9 cellular contexts compared by ENCODE assay signal in the genomic region with DNA sequence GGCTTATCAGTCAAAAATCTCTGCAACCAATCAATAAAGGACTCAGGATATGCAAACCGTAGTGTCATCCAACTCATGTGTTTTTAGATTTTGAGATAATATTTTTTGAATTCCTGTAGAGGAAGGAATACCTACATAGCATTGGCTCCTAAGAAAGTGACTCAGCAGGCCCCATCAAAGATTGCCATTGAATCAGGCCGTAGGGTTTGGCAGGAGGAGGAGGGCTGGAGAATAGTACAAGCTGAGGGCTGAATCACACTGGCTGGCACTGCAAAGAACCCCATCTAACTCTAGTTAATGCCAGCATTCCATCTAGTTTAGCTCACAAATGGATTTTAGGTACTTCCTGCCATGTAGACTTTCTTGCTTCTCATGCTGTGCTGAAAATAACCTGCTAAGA. TPM values are rescaled to one million over a fixed set of nuclear protein-coding genes. Genes with fewer than 3 reads are reported as not detected.
A peak's percentile ranks its signal among the peaks of the same experiment; 100 is the strongest.
DNase-seq lines count a peak whose midpoint lies in the region; ATAC-seq, FAIRE-seq and TF ChIP-seq lines count a peak whose summit lies in the region.
"Not testable (repeated sequence)": the region's sequence is repeated elsewhere in the genome, so short reads cannot be mapped to it uniquely, and the experiment has no call there.
"Had no signal": no experiment of that assay in that cellular context is flagged by ENCODE, and none has a peak within 500 bp of the region (broad histone marks: within the 10 kb centered on the region; RNA-seq: fewer than 3 reads in every experiment).

No MANE protein-coding gene starts in this region.

- BruUV-seq in Calu3 (replicated peaks; lab: Mats Ljungman, UMichigan); PC-9 (replicated peaks; lab: Mats Ljungman, UMichigan): not testable (repeated sequence)

- not testable (repeated sequence) for H3K79me2 ChIP-seq in PC-9 (ENCODE audit: low read depth)

- H3K4me1 ChIP-seq in PC-9 (replicated peaks; ENCODE audit: insufficient read depth); ascending aorta: not testable (repeated sequence)
- peaks cover 11% of the 10 kb centered on the region for H3K4me1 ChIP-seq in psoas muscle

- not testable (repeated sequence) for H3K27me3 ChIP-seq in PC-9 (ENCODE audit: insufficient read depth, low read depth); ascending aorta; psoas muscle (ENCODE audit: insufficient read depth in 3 of 3, low read length in 2 of 3)

- H3K4me3 ChIP-seq in PC-9, ascending aorta, psoas muscle: not testable (repeated sequence)

- intact Hi-C loops in Calu3 (cut with micrococcal nuclease; ENCODE audit: unreplicated experiment); PC-9 (cut with micrococcal nuclease; ENCODE audit: unreplicated experiment): not testable (repeated sequence)
- intact Hi-C loops in ascending aorta (cut with DNase I) (loop anchor here (5.0 to 10.0 kb wide), 2 partner anchors 51 to 164 kb away; a partner anchor contains a TSS), psoas muscle (cut with DNase I) (loop anchor here in 1 of 2 donors (10.0 kb wide), 1 partner anchor 164 kb away; a partner anchor contains a TSS)

- H3K36me3 Mint-ChIP-seq in Calu3 (ENCODE audit: insufficient read depth, unreplicated experiment), result not testable (repeated sequence)

- H3K27ac ChIP-seq in PC-9 (peak overlapping the region; percentile 53; the same call in 1 of the 2 replicates), ascending aorta (peak overlapping the region; percentile 66 to 80), epithelial cell of prostate (peak overlapping the region; percentile 56), psoas muscle (peak overlapping the region; percentile 53)

- peak; percentile 54 to 91 (median 82) for ATAC-seq in psoas muscle

- TF ChIP-seq POLR2A in H54 (IDR thresholded peaks at IDR 0.05; ENCODE audit: low read depth, low read length), result not testable (repeated sequence)

- not testable (repeated sequence) for H4K20me1 ChIP-seq in PC-9 (ENCODE audit: insufficient read depth)

- not testable (repeated sequence) for H3K9me3 Mint-ChIP-seq in Calu3 (ENCODE audit: low read depth, unreplicated experiment)

- not testable (repeated sequence) for H3K4me1 Mint-ChIP-seq in Calu3 (ENCODE audit: low read depth, unreplicated experiment)

- POLR2A ChIA-PET in PC-9 (lab: Charles Lee; ENCODE audit: unreplicated experiment), result interaction anchor here (0.7 kb wide), 1 partner anchor 1968 kb away, joined by 3 read pairs; no protein-coding TSS in a partner anchor

- 25 to 33% (median 30%) methylated on average over 2 of the region's 2 CpGs for WGBS in psoas muscle, 3 donors

- CTCF ChIA-PET in Calu3 (lab: Charles Lee), result interaction anchor here (0.7 kb wide), 1 partner anchor 166 kb away, joined by 3 read pairs; no protein-coding TSS in a partner anchor
- CTCF ChIA-PET in PC-9 (lab: Charles Lee), result not testable (repeated sequence)

- DNase-seq in Calu3 (peak; percentile 59), PC-9 (peak; percentile 45 to 67), ascending aorta (ENCODE audit: low spot score in 2 of 2) (peak in 1 of 2 donors; percentile 85), epithelial cell of prostate (ENCODE audit: low read depth, low spot score) (peak; percentile 29)
- DNase-seq in H54 (ENCODE audit: insufficient read length, low spot score); psoas muscle: not testable (repeated sequence)

- H3K27me3 Mint-ChIP-seq in Calu3 (ENCODE audit: unreplicated experiment), result not testable (repeated sequence)

- not testable (repeated sequence) for H3K4me3 Mint-ChIP-seq in Calu3 (ENCODE audit: low read depth, unreplicated experiment)

- H2AFZ ChIP-seq in PC-9, result not testable (repeated sequence)

- not testable (repeated sequence) for H3K9me2 ChIP-seq in PC-9 (ENCODE audit: insufficient read depth)

- H3K4me2 ChIP-seq in PC-9, result not testable (repeated sequence)

- not testable (repeated sequence) for TF ChIP-seq CTCF in Calu3 (IDR thresholded peaks at IDR 0.05; ENCODE audit: unreplicated experiment); PC-9 (conservative IDR thresholded peaks at IDR 0.05); ascending aorta (IDR thresholded peaks at IDR 0.05); psoas muscle (IDR thresholded peaks at IDR 0.05)

- H3K27ac Mint-ChIP-seq in Calu3 (ENCODE audit: unreplicated experiment), result peak overlapping the region; percentile 42

- FAIRE-seq in H54 (lab: Jason Lieb, UNC) (peak; percentile 78), islet of Langerhans (lab: Jason Lieb, UNC) (peak; percentile 27)

- H3F3A ChIP-seq in PC-9 (ENCODE audit: insufficient read depth, low read depth), result not testable (repeated sequence)

- H3K9me3 ChIP-seq in PC-9 (ENCODE audit: insufficient read depth, low read depth); ascending aorta; psoas muscle: not testable (repeated sequence)

- not testable (repeated sequence) for H3K36me3 ChIP-seq in PC-9 (ENCODE audit: low read depth); ascending aorta; psoas muscle (ENCODE audit: insufficient read depth in 1 of 2, low read depth in 1 of 2)

RNA-seq across cellular contexts. Expression of a gene that starts 50.4 kb away (rescaled TPM):
- total RNA-seq in Calu3 (2022), result 2.2 and 2.3 TPM in 2 replicates
- 0.83 and 1.5 TPM in 2 replicates for total RNA-seq in PC-9 (2021)
- total RNA-seq in ascending aorta, result 1.7 TPM
- under 1 TPM; 0.04 to 0.30 (median 0.24) TPM for total RNA-seq in psoas muscle
- under 1 TPM; 0.01 to 0.06 (median 0.04) TPM for polyA plus RNA-seq in psoas muscle
- total RNA-seq: HepG2 had no signal
- polyA plus RNA-seq: cardiac muscle cell, HepG2 had no signal
